ENCODE assay signal across 14 cellular contexts in genomic region chr17:49588312-49588711, GRCh38. TPM values are rescaled to one million over a fixed set of nuclear protein-coding genes. Genes with fewer than 3 reads are reported as not detected.
"Had no signal": no experiment of that assay in that cellular context is flagged by ENCODE, and none has a peak within 500 bp of the region (broad histone marks: within the 10 kb centered on the region; RNA-seq: fewer than 3 reads in every experiment).

No MANE protein-coding gene starts in this region.

- H3K36me3 Mint-ChIP-seq: activated CD8-positive, alpha-beta memory T cell treated with anti-CD3 and anti-CD28 coated beads, Interleukin-2, amount 10 ng/mL, durations not matched to agents 7 days and 5 days had no signal

- H3K4me3 ChIP-seq: gastroesophageal sphincter, ovary, tibial nerve had no signal

- H3K4me1 ChIP-seq: gastroesophageal sphincter had no signal

- H3K27ac ChIP-seq: ovary, tibial nerve had no signal

- H3K36me3 ChIP-seq: ovary had no signal

- H3K9me3 ChIP-seq: gastroesophageal sphincter, ovary, tibial nerve had no signal

- H3K4me1 Mint-ChIP-seq: activated naive CD8-positive, alpha-beta T cell treated with anti-CD3 and anti-CD28 coated beads for 36 hours had no signal

- H3K27me3 ChIP-seq: gastroesophageal sphincter, ovary, tibial nerve had no signal

- H3K4me3 Mint-ChIP-seq: activated CD8-positive, alpha-beta memory T cell treated with anti-CD3 and anti-CD28 coated beads, Interleukin-2, amount 10 ng/mL, durations not matched to agents 7 days and 5 days; activated naive CD8-positive, alpha-beta T cell treated with anti-CD3 and anti-CD28 coated beads for 36 hours; activated T-cell treated with anti-CD3 and anti-CD28 coated beads, Interleukin-2, amount 50 U/mL, for 4 hours had no signal

- H3K27me3 Mint-ChIP-seq: activated CD8-positive, alpha-beta memory T cell treated with anti-CD3 and anti-CD28 coated beads, Interleukin-2, amount 10 ng/mL, durations not matched to agents 7 days and 5 days; activated naive CD8-positive, alpha-beta T cell treated with anti-CD3 and anti-CD28 coated beads for 36 hours had no signal

- ATAC-seq: activated CD8-positive, alpha-beta memory T cell treated with anti-CD3 and anti-CD28 coated beads, Interleukin-2, amount 10 ng/mL, durations not matched to agents 7 days and 5 days; activated T-cell treated with anti-CD3 and anti-CD28 coated beads, Interleukin-2, amount 50 U/mL, for 4 hours; gastroesophageal sphincter had no signal

- DNase-seq: activated CD4-positive, alpha-beta T cell treated with anti-CD3 and anti-CD28 coated beads, Interleukin-2, amount 50 U/mL, for 4 hours; activated CD4-positive, CD25-positive, alpha-beta regulatory T cell treated with anti-CD3 and anti-CD28 coated beads, Interleukin-2, amount 50 U/mL, for 72 hours; activated CD8-positive, alpha-beta memory T cell treated with anti-CD3 and anti-CD28 coated beads, Interleukin-2, amount 10 ng/mL, durations not matched to agents 7 days and 5 days; activated effector memory CD4-positive, alpha-beta T cell treated with anti-CD3 and anti-CD28 coated beads, Interleukin-2, amount 50 U/mL, for 16 hours; activated naive CD8-positive, alpha-beta T cell treated with anti-CD3 and anti-CD28 coated beads for 36 hours; activated T-cell treated with anti-CD3 and anti-CD28 coated beads, Interleukin-2, amount 50 U/mL, for 4 hours; anterior cingulate cortex; mesendoderm; ovary; stimulated activated CD4-positive, alpha-beta T cell treated with anti-CD3 and anti-CD28 coated beads, Interleukin-4, amount 100 ng/mL, for 4 hours had no signal

- H3K9me3 Mint-ChIP-seq: activated naive CD8-positive, alpha-beta T cell treated with anti-CD3 and anti-CD28 coated beads for 36 hours; activated T-cell treated with anti-CD3 and anti-CD28 coated beads, Interleukin-2, amount 50 U/mL, for 4 hours had no signal

- H3K27ac Mint-ChIP-seq: activated CD8-positive, alpha-beta memory T cell treated with anti-CD3 and anti-CD28 coated beads, Interleukin-2, amount 10 ng/mL, durations not matched to agents 7 days and 5 days; activated naive CD8-positive, alpha-beta T cell treated with anti-CD3 and anti-CD28 coated beads for 36 hours had no signal

RNA-seq across cellular contexts. Expression of gene NXPH3, which starts 12.6 kb away (rescaled TPM):
- total RNA-seq: bronchial epithelial cell, kidney epithelial cell had no signal
